9 cellular contexts compared by ENCODE assay signal in the genomic region with DNA sequence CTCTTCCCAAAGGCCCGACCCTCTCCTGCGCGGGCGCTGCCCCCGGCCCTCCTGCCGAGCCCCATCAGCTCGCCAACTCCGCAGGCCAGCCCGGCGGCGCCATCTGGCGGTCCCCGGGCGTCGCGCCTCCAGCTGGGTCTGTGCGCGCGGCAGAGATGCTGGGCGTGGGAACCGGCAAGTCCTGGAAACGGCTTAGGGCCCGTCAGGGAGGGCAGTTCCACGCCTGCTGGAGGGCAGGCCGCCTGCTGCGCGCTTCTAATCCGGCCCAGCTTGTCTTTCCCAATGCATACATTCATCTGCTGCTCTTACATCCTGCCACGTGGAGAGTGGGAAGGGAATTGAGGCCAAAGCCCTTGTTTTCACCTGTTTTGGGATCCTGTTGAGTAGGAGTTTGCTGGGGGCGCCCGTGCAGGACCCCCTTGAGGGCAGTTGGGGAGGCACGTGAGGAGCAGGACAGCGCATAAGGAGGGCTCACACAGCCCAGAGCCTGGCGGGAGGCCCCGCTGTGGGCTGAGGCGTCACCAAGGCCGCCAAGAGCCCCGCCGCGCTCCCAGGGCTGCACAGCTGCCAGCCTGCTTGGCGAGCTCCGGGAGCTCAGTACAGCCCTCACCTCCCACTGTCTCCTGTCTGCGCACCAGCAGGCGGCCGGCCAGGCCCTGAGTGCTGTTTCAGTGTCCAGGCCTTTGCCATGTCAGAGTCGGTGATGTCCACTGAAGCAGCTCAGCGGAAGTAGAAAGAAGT.
DNase-seq lines count a peak whose midpoint lies in the region; ATAC-seq, FAIRE-seq and TF ChIP-seq lines count a peak whose summit lies in the region.
"Had no signal": no experiment of that assay in that cellular context is flagged by ENCODE, and none has a peak within 500 bp of the region (broad histone marks: within the 10 kb centered on the region; RNA-seq: fewer than 3 reads in every experiment).

No MANE protein-coding gene starts in this region.

- DNase-seq in GM12891 (ENCODE audit: insufficient read length, low spot score) (peak; percentile 83), Kasumi-1 (lab: John Stamatoyannopoulos, UW) (peak; percentile 61 to 71), endothelial cell (ENCODE audit: low spot score) (peak; percentile 93), mucosa of descending colon (peak; percentile 64 to 74 (median 69)), NCI-H446 (lab: John Stamatoyannopoulos, UW) (no peak)
- DNase-seq in activated CD8-positive, alpha-beta memory T cell treated with anti-CD3 and anti-CD28 coated beads for 48 hours (ENCODE audit: low read depth in 2 of 3, low spot score in 2 of 3), result peak; percentile 30 to 38 (median 34)

- no peaks in the 10 kb centered on the region for H3K36me3 ChIP-seq in mucosa of descending colon (ENCODE audit: low read depth)

- no peaks in the 10 kb centered on the region for H3K9me3 Mint-ChIP-seq in endothelial cell (ENCODE audit: unreplicated experiment)
- H3K9me3 Mint-ChIP-seq in stimulated activated memory B cell treated with anti-CD40 and anti-IgM and Interleukin-4, amounts not matched to agents 10 μg/mL and 1 μg/mL and 100 μg/mL, for 72 hours, result no peaks in the 10 kb centered on the region

- no peaks in the 10 kb centered on the region for H3K9me3 ChIP-seq in mucosa of descending colon

- H3K27ac Mint-ChIP-seq in endothelial cell (ENCODE audit: unreplicated experiment), result no peak overlapping the region
- H3K27ac Mint-ChIP-seq in stimulated activated memory B cell treated with anti-CD40 and anti-IgM and Interleukin-4, amounts not matched to agents 10 μg/mL and 1 μg/mL and 100 μg/mL, for 72 hours, result no peak overlapping the region
- H3K27ac Mint-ChIP-seq: activated naive CD8-positive, alpha-beta T cell had no signal

- peaks cover 13% of the 10 kb centered on the region for H3K36me3 Mint-ChIP-seq in endothelial cell (ENCODE audit: low read depth, unreplicated experiment)
- H3K36me3 Mint-ChIP-seq in stimulated activated memory B cell treated with anti-CD40 and anti-IgM and Interleukin-4, amounts not matched to agents 10 μg/mL and 1 μg/mL and 100 μg/mL, for 72 hours, result no peaks in the 10 kb centered on the region

- ATAC-seq in mucosa of descending colon (peak; percentile 88), HG03439 (IDR thresholded peaks at IDR 0.05; ENCODE audit: unreplicated experiment) (no peak)
- ATAC-seq in stimulated activated memory B cell treated with anti-CD40 and anti-IgM and Interleukin-4, amounts not matched to agents 10 μg/mL and 1 μg/mL and 100 μg/mL, for 72 hours, result peak; percentile 32

- FAIRE-seq in GM12891 (lab: Jason Lieb, UNC), result no peak

- H3K27me3 Mint-ChIP-seq in endothelial cell (ENCODE audit: unreplicated experiment), result peaks cover 9% of the 10 kb centered on the region
- H3K27me3 Mint-ChIP-seq in stimulated activated memory B cell treated with anti-CD40 and anti-IgM and Interleukin-4, amounts not matched to agents 10 μg/mL and 1 μg/mL and 100 μg/mL, for 72 hours, result peaks cover 31% of the 10 kb centered on the region
- H3K27me3 Mint-ChIP-seq: activated naive CD8-positive, alpha-beta T cell had no signal

- no peak for TF ChIP-seq POLR2A in GM12891 (IDR thresholded peaks at IDR 0.05; ENCODE audit: low read depth, low read length)

- no peaks in the 10 kb centered on the region for H3K4me1 Mint-ChIP-seq in endothelial cell (ENCODE audit: unreplicated experiment)
- H3K4me1 Mint-ChIP-seq in stimulated activated memory B cell treated with anti-CD40 and anti-IgM and Interleukin-4, amounts not matched to agents 10 μg/mL and 1 μg/mL and 100 μg/mL, for 72 hours, result no peaks in the 10 kb centered on the region

- no peaks in the 10 kb centered on the region for H3K4me1 ChIP-seq in mucosa of descending colon (ENCODE audit: low read depth)

- no peak overlapping the region for H3K4me3 Mint-ChIP-seq in endothelial cell (ENCODE audit: unreplicated experiment)
- no peak overlapping the region for H3K4me3 Mint-ChIP-seq in stimulated activated memory B cell treated with anti-CD40 and anti-IgM and Interleukin-4, amounts not matched to agents 10 μg/mL and 1 μg/mL and 100 μg/mL, for 72 hours
- H3K4me3 Mint-ChIP-seq: activated naive CD8-positive, alpha-beta T cell had no signal

- intact Hi-C loops in mucosa of descending colon (cut with DNase I, micrococcal nuclease), result no loop called here

- peak; percentile 80 for TF ChIP-seq CTCF in endothelial cell (IDR thresholded peaks at IDR 0.05; ENCODE audit: unreplicated experiment)
- TF ChIP-seq CTCF in mucosa of descending colon (IDR thresholded peaks at IDR 0.05), result peak; percentile 63

- no peak overlapping the region for H3K4me3 ChIP-seq in mucosa of descending colon

TF ChIP-seq in GM12891, 5 proteins besides CTCF, POLR2A, EP300 and RAD21:
- TF ChIP-seq POLR2AphosphoS5 (IDR thresholded peaks at IDR 0.05; ENCODE audit: low read depth, low read length), result no peak

Comparison
In these comparisons a context has a peak if more than half of its experiments do, and no peak if none do; other contexts are left out.
1. DNase-seq: peak in GM12891 (single experiment), Kasumi-1 (2 of 2), activated CD8-positive, alpha-beta memory T cell treated with anti-CD3 and anti-CD28 coated beads for 48 hours (3 of 3), endothelial cell (single experiment) and mucosa of descending colon (3 of 3); none in NCI-H446 (0 of 2).